Comparison of ENCODE assay signal across 13 cellular contexts in the genomic region with DNA sequence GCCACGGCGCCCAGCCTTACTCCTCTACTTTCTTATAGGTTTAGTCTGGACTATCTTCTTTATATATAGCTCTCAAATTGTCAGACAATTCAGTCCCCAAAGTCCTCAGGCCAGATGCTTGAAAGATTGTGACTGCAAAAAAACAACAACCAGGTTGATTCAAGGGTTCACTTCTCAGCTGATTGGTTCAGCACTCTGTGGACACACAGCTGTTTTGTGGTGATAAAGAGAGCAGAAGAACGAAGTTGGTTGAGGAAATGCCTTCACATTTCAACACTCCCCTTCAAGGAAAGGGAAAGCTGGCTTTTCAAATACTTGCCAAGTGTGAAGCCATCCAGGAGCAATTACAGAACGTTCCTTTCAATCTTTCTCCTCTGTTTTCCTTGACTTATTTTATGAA.
DNase-seq lines count a peak whose midpoint lies in the region; ATAC-seq, FAIRE-seq and TF ChIP-seq lines count a peak whose summit lies in the region.
"Had no signal": no experiment of that assay in that cellular context is flagged by ENCODE, and none has a peak within 500 bp of the region (broad histone marks: within the 10 kb centered on the region; RNA-seq: fewer than 3 reads in every experiment).

No MANE protein-coding gene starts in this region.

- peak; percentile 52 for DNase-seq in NCI-H226
- peak; percentile 29 for DNase-seq in endothelial cell (ENCODE audit: low spot score)
- no peak for DNase-seq in mucosa of descending colon
- no peak for DNase-seq in kidney
- no peak for DNase-seq in GM13977 (ENCODE audit: low spot score)
- DNase-seq in NCI-H69 (lab: John Stamatoyannopoulos, UW) = no peak
- no peak for DNase-seq in NCI-H1092 (lab: John Stamatoyannopoulos, UW)
- DNase-seq: amniotic stem cell; NCI-H1436 treated with DMSO at 0.1 percent for 48 hours; occipital lobe; stimulated activated CD4-positive, alpha-beta T cell treated with anti-CD3 and anti-CD28 coated beads, Interleukin-4, amount 100 ng/mL, for 4 hours had no signal

- H3K4me3 ChIP-seq in BLaER1 (peak overlapping the region; percentile 42; the same call in 1 of the 2 replicates), mucosa of descending colon (no peak overlapping the region), kidney (ENCODE audit: low read length in 2 of 2) (no peak overlapping the region)

- H3K4me1 ChIP-seq in BLaER1 (peaks cover 100% of the 10 kb centered on the region), mucosa of descending colon (ENCODE audit: low read depth) (peaks cover 29% of the 10 kb centered on the region), kidney (ENCODE audit: control insufficient read depth in 1 of 2, insufficient read depth in 1 of 2, low read depth in 1 of 2, low read length in 2 of 2) (peaks cover 0 to 2% of the 10 kb centered on the region in 2 donors)

- no peaks in the 10 kb centered on the region for H3K9me3 ChIP-seq in BLaER1
- no peaks in the 10 kb centered on the region for H3K9me3 ChIP-seq in mucosa of descending colon
- H3K9me3 ChIP-seq in kidney (ENCODE audit: control insufficient read depth in 1 of 2, low read length in 2 of 2) = no peaks in the 10 kb centered on the region

- H3K36me3 ChIP-seq in BLaER1 (no peaks in the 10 kb centered on the region), mucosa of descending colon (ENCODE audit: low read depth) (no peaks in the 10 kb centered on the region), kidney (ENCODE audit: control insufficient read depth in 1 of 2, insufficient read depth in 2 of 2, low read length in 2 of 2) (no peaks in the 10 kb centered on the region)

- H3K27me3 ChIP-seq in BLaER1 = no peaks in the 10 kb centered on the region

- H4K20me1 ChIP-seq in BLaER1 = no peaks in the 10 kb centered on the region

- TF ChIP-seq CTCF in endothelial cell (IDR thresholded peaks at IDR 0.05; ENCODE audit: unreplicated experiment) = no peak
- TF ChIP-seq CTCF in mucosa of descending colon (IDR thresholded peaks at IDR 0.05) = no peak
- no peak for TF ChIP-seq CTCF in kidney (IDR thresholded peaks at IDR 0.05; ENCODE audit: borderline replicate concordance, extremely low read depth, insufficient read depth)
- TF ChIP-seq CTCF in GM13977 (IDR thresholded peaks at IDR 0.05; ENCODE audit: extremely low read depth, insufficient read depth, missing control alignments) = no peak

- peaks cover 2% of the 10 kb centered on the region for H3K27me3 Mint-ChIP-seq in endothelial cell (ENCODE audit: unreplicated experiment)

- peak overlapping the region; percentile 97 for H3K27ac ChIP-seq in BLaER1
- H3K27ac ChIP-seq in kidney (ENCODE audit: low read depth in 2 of 2, low read length in 2 of 2) = no peak overlapping the region

- H3K36me3 Mint-ChIP-seq in endothelial cell (ENCODE audit: low read depth, unreplicated experiment) = no peaks in the 10 kb centered on the region

- H3K4me2 ChIP-seq in BLaER1 = peak overlapping the region; percentile 94

- H3K9ac ChIP-seq in BLaER1 = peak overlapping the region; percentile 76
- no peak overlapping the region for H3K9ac ChIP-seq in kidney (ENCODE audit: low read length in 2 of 2)

- in situ Hi-C loops in GM13977 (cut with MboI; ENCODE audit: low pct_unique_long_range_greater_than_20kb, low sequenced_read_pairs, unreplicated experiment) = no loop called here

- peak; percentile 71 for ATAC-seq in mucosa of descending colon

- H3K4me3 Mint-ChIP-seq in endothelial cell (ENCODE audit: unreplicated experiment) = no peak overlapping the region
- H3K4me3 Mint-ChIP-seq: T-helper 2 cell treated with Interferon-gamma antibody and Interleukin-4, amounts not matched to agents 5 μg/mL and 100 μg/mL, for 36 hours had no signal

- peaks cover 7% of the 10 kb centered on the region for H3K4me1 Mint-ChIP-seq in endothelial cell (ENCODE audit: unreplicated experiment)

- intact Hi-C loops in mucosa of descending colon (cut with DNase I, micrococcal nuclease) = no loop called here
- intact Hi-C loops in kidney (cut with DNase I) = no loop called here

- no peaks in the 10 kb centered on the region for H3K9me3 Mint-ChIP-seq in endothelial cell (ENCODE audit: unreplicated experiment)
- H3K9me3 Mint-ChIP-seq: T-helper 2 cell treated with Interferon-gamma antibody and Interleukin-4, amounts not matched to agents 5 μg/mL and 100 μg/mL, for 36 hours had no signal

- no peak for FAIRE-seq in kidney (lab: Jason Lieb, UNC)

- peak overlapping the region; percentile 87 for H3K27ac Mint-ChIP-seq in endothelial cell (ENCODE audit: unreplicated experiment)
- H3K27ac Mint-ChIP-seq: T-helper 2 cell treated with Interferon-gamma antibody and Interleukin-4, amounts not matched to agents 5 μg/mL and 100 μg/mL, for 36 hours had no signal

Comparison
In these comparisons a context has a peak if more than half of its experiments do, and no peak if none do; other contexts are left out.
1. DNase-seq: peak in NCI-H226 (single experiment) and endothelial cell (single experiment); none in mucosa of descending colon (0 of 3), kidney (single experiment), GM13977 (single experiment), NCI-H69 (single experiment) and NCI-H1092 (single experiment).